In the genomic region with DNA sequence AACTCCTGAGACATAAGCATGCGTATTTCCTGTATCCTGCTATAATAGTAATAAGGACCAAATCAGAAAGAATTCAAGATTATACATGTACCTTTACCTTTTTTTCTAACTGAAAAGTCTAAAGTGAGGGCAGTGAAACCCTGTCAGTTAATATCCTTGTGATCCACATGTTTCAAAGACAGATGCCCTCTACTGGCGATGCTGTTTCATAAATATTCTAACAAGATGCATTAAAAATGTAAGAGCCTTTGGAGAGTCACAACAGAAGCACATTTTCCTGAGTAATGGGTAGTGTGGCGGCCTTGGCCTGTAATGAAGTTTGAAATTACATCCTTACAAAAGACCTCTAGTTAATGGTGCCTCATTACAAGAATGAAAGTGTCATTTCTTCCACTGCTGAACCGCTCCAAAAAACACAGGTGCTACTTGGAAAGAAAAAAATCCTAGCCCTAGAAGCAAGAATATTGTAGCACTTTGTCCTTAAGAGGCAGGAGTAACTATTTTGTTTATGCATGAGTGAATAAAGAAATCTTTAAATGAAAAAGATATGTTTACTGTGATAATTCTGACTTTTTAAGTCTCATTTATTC, we compare ENCODE assay signal across 7 cellular contexts.
A peak's percentile ranks its signal among the peaks of the same experiment; 100 is the strongest.
DNase-seq lines count a peak whose midpoint lies in the region; ATAC-seq and TF ChIP-seq lines count a peak whose summit lies in the region.

No MANE protein-coding gene starts in this region.

- ATAC-seq in HG02938 (IDR thresholded peaks at IDR 0.05; ENCODE audit: unreplicated experiment) (peak; percentile 57), SK-N-SH treated with all-trans-retinoic acid at 6 μM for 48 hours (peak; percentile 86), GM18870 (IDR thresholded peaks at IDR 0.05; ENCODE audit: unreplicated experiment) (no peak)

- TF ChIP-seq CTCF in fibroblast of the aortic adventitia (IDR thresholded peaks at IDR 0.05; ENCODE audit: insufficient read depth, low read length), result peak; percentile 61

- no peak overlapping the region for H3K4me3 ChIP-seq in fibroblast of the aortic adventitia (ENCODE audit: low read depth, low read length)

- DNase-seq in Daoy (ENCODE audit: low read depth) (peak; percentile 41), fibroblast of the aortic adventitia (ENCODE audit: low read depth) (peak; percentile 56), smooth muscle cell of the brain vasculature (ENCODE audit: low read depth, low spot score) (peak; percentile 15), GM19240 (ENCODE audit: insufficient read length, low spot score) (no peak)

TF ChIP-seq in SK-N-SH treated with all-trans-retinoic acid at 6 μM for 48 hours, 23 proteins besides CTCF, POLR2A, EP300 and RAD21:
- TF ChIP-seq PPARA (CRISPR knock-in tag; IDR thresholded peaks at IDR 0.05; ENCODE audit: borderline replicate concordance) (no peak), BACH2 (CRISPR knock-in tag; IDR thresholded peaks at IDR 0.05; ENCODE audit: borderline replicate concordance) (no peak), RARB (CRISPR knock-in tag; IDR thresholded peaks at IDR 0.05) (no peak), ZFP3 (CRISPR knock-in tag; IDR thresholded peaks at IDR 0.05) (no peak), OSR1 (CRISPR knock-in tag; IDR thresholded peaks at IDR 0.05) (no peak), ESRRG (CRISPR knock-in tag; IDR thresholded peaks at IDR 0.05) (no peak), ZFP30 (CRISPR knock-in tag; IDR thresholded peaks at IDR 0.05) (no peak), ZNF8 (CRISPR knock-in tag; IDR thresholded peaks at IDR 0.05) (no peak), ZNF70 (CRISPR knock-in tag; IDR thresholded peaks at IDR 0.05) (no peak)
- TF ChIP-seq, protein P1, sequence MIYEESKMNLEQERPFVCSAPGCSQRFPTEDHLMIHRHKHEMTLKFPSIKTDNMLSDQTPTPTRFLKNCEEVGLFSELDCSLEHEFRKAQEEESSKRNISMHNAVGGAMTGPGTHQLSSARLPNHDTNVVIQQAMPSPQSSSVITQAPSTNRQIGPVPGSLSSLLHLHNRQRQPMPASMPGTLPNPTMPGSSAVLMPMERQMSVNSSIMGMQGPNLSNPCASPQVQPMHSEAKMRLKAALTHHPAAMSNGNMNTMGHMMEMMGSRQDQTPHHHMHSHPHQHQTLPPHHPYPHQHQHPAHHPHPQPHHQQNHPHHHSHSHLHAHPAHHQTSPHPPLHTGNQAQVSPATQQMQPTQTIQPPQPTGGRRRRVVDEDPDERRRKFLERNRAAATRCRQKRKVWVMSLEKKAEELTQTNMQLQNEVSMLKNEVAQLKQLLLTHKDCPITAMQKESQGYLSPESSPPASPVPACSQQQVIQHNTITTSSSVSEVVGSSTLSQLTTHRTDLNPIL (CRISPR knock-in tag; IDR thresholded peaks at IDR 0.05; ENCODE audit: low read depth), result no peak
- TF ChIP-seq, protein P2, sequence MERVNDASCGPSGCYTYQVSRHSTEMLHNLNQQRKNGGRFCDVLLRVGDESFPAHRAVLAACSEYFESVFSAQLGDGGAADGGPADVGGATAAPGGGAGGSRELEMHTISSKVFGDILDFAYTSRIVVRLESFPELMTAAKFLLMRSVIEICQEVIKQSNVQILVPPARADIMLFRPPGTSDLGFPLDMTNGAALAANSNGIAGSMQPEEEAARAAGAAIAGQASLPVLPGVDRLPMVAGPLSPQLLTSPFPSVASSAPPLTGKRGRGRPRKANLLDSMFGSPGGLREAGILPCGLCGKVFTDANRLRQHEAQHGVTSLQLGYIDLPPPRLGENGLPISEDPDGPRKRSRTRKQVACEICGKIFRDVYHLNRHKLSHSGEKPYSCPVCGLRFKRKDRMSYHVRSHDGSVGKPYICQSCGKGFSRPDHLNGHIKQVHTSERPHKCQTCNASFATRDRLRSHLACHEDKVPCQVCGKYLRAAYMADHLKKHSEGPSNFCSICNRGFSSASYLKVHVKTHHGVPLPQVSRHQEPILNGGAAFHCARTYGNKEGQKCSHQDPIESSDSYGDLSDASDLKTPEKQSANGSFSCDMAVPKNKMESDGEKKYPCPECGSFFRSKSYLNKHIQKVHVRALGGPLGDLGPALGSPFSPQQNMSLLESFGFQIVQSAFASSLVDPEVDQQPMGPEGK (CRISPR knock-in tag; IDR thresholded peaks at IDR 0.05; ENCODE audit: borderline replicate concordance), result no peak
- TF ChIP-seq, protein P3, sequence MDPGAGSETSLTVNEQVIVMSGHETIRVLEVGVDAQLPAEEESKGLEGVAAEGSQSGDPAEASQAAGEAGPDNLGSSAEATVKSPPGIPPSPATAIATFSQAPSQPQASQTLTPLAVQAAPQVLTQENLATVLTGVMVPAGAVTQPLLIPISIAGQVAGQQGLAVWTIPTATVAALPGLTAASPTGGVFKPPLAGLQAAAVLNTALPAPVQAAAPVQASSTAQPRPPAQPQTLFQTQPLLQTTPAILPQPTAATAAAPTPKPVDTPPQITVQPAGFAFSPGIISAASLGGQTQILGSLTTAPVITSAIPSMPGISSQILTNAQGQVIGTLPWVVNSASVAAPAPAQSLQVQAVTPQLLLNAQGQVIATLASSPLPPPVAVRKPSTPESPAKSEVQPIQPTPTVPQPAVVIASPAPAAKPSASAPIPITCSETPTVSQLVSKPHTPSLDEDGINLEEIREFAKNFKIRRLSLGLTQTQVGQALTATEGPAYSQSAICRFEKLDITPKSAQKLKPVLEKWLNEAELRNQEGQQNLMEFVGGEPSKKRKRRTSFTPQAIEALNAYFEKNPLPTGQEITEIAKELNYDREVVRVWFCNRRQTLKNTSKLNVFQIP (CRISPR knock-in tag; IDR thresholded peaks at IDR 0.05; ENCODE audit: borderline replicate concordance, low read depth), result no peak
